In the genomic region with DNA sequence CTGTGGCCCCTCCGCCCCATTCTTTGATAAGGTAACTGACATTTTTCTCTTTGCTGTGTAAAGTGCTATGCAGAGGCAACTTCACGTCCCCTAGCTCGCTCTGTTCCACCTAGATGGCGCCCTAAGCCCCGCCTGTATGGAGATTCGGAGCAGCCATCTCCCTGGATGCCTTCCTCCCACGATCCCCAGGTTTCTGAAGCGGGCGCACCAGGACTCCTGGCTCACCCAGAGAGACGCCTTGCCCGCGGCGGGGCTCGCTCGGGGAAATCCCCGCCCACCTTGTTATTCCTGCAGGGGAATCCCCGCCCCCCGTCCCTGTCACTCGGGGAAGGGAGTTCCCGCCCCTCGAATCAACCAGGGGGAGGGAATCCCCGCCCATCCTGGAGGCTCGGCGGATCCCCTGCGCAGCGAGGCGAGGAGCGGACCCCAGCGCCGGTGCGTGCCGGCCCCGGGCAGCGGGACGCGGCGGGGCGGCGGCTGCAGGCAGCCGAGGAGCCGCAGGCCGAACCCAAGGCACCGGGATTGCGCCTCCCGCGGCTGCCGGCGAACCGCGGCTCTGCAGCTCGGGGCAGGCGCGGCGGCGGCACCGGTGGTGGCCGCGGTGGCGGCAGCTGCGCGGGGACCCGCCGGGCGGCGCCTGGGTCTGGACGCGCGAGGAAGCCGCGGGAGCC, we compare ENCODE assay signal across 8 cellular contexts. TPM values are rescaled to one million over a fixed set of nuclear protein-coding genes. Genes with fewer than 3 reads are reported as not detected.
DNase-seq lines count a peak whose midpoint lies in the region; ATAC-seq and TF ChIP-seq lines count a peak whose summit lies in the region.

A gene (plus strand): TSS at position 384 of the 671 bp plus-strand sequence.

- peak; percentile 58 for TF ChIP-seq CTCF in kidney epithelial cell (IDR thresholded peaks at IDR 0.05; ENCODE audit: insufficient read depth, low read length, poor library complexity, severe bottlenecking)

- H3K4me3 ChIP-seq in kidney epithelial cell (ENCODE audit: low read depth, low read length) = peak within 1 kb of the TSS; percentile 43

- H3K36me3 ChIP-seq in kidney epithelial cell (ENCODE audit: control insufficient read depth, insufficient read depth, low read length) = no peaks in the 10 kb centered on the region

- H3K27ac ChIP-seq in caudate nucleus (ENCODE audit: low read depth, low read length) = peak within 1 kb of the TSS; percentile 60

- DNase-seq in NCI-H2029 (lab: John Stamatoyannopoulos, UW) (peak; percentile 19), NCI-H2029 treated with DMSO at 0.1 percent for 48 hours (lab: John Stamatoyannopoulos, UW) (no peak), NCI-H2196 (lab: John Stamatoyannopoulos, UW; ENCODE audit: unreplicated experiment) (peak; percentile 64), caudate nucleus (lab: John Stamatoyannopoulos, UW) (peak in 60 of 61 donors; percentile 23 to 94 (median 78)), kidney epithelial cell (ENCODE audit: low read depth) (peak; percentile 16)
- peak; percentile 6 to 40 (median 28) for DNase-seq in activated CD4-positive, CD25-positive, alpha-beta regulatory T cell (lab: John Stamatoyannopoulos, UW)
- DNase-seq in stimulated activated CD4-positive, alpha-beta T cell treated with anti-CD3 and anti-CD28 coated beads, Interleukin-15, amount 100 ng/mL, for 48 hours (ENCODE audit: low read depth in 2 of 2) = peak; percentile 38 to 61

- peaks cover 27% of the 10 kb centered on the region for H3K27me3 ChIP-seq in kidney epithelial cell (ENCODE audit: control insufficient read depth, insufficient read depth, low read length)

- peak; percentile 71 for ATAC-seq in HG03045 (IDR thresholded peaks at IDR 0.05; ENCODE audit: unreplicated experiment)

RNA-seq across cellular contexts. Expression of the gene that starts here (rescaled TPM):
- 5.5 and 6.7 TPM in 2 replicates for total RNA-seq in kidney epithelial cell
